ENCODE assay signal across 8 cellular contexts in genomic region chr6:139219271-139219729, GRCh38.
DNase-seq lines count a peak whose midpoint lies in the region; ATAC-seq and TF ChIP-seq lines count a peak whose summit lies in the region.

No MANE protein-coding gene starts in this region.

- no peaks in the 10 kb centered on the region for H3K27me3 ChIP-seq in left lung

- no peak overlapping the region for H3K4me3 ChIP-seq in choroid plexus epithelial cell (ENCODE audit: low read depth, low read length)
- no peak overlapping the region for H3K4me3 ChIP-seq in left lung

- peaks cover 7 to 10% of the 10 kb centered on the region in 2 donors for H3K4me1 ChIP-seq in left lung

- ATAC-seq in GM19328 (IDR thresholded peaks at IDR 0.05; ENCODE audit: unreplicated experiment) (peak; percentile 100), HG03442 (IDR thresholded peaks at IDR 0.05; ENCODE audit: unreplicated experiment) (peak; percentile 100), left lung (peak; percentile 100)

- intact Hi-C loops in left lung (cut with DNase I): no loop called here

- TF ChIP-seq CTCF in choroid plexus epithelial cell (conservative IDR thresholded peaks at IDR 0.05; ENCODE audit: low read depth, low read length) (peak; percentile 93), left lung (IDR thresholded peaks at IDR 0.05) (peak; percentile 60 to 70)

- H3K36me3 ChIP-seq in left lung: no peaks in the 10 kb centered on the region

- DNase-seq in C1 segment of cervical spinal cord (lab: John Stamatoyannopoulos, UW) (peak in 12 of 14 donors; percentile 13 to 79 (median 66)), NCI-H510A (lab: John Stamatoyannopoulos, UW) (peak; percentile 56), choroid plexus epithelial cell (ENCODE audit: low read depth) (peak; percentile 95), left lung (peak; percentile 85 to 89)
- DNase-seq in activated CD4-positive, alpha-beta T cell treated with anti-CD3 and anti-CD28 coated beads for 24 hours (ENCODE audit: low read depth in 2 of 2): peak; percentile 42 to 49
- peak; percentile 49 to 55 for DNase-seq in stimulated activated CD4-positive, alpha-beta T cell treated with anti-CD3 and anti-CD28 coated beads, Interleukin-2, amount 100 ng/mL, for 48 hours

- peak overlapping the region; percentile 2 to 10 for H3K27ac ChIP-seq in left lung

- H3K9me3 ChIP-seq in left lung: no peaks in the 10 kb centered on the region
